In genomic region chr16:2776500-2777139, GRCh38 we compare ENCODE assay signal across 9 cellular contexts. TPM values are rescaled to one million over a fixed set of nuclear protein-coding genes. Genes with fewer than 3 reads are reported as not detected.
DNase-seq lines count a peak whose midpoint lies in the region; ATAC-seq and TF ChIP-seq lines count a peak whose summit lies in the region.
"Had no signal": no experiment of that assay in that cellular context is flagged by ENCODE, and none has a peak within 500 bp of the region (broad histone marks: within the 10 kb centered on the region; RNA-seq: fewer than 3 reads in every experiment).

No MANE protein-coding gene starts in this region.

- H3K4me1 Mint-ChIP-seq in mesothelial cell of epicardium (peaks cover 22% of the 10 kb centered on the region), type B pancreatic cell (ENCODE audit: unreplicated experiment) (peaks cover 19% of the 10 kb centered on the region)

- ATAC-seq in HG02610 (IDR thresholded peaks at IDR 0.05; ENCODE audit: unreplicated experiment) = peak; percentile 22

- TF ChIP-seq CTCF in coronary artery (IDR thresholded peaks at IDR 0.05) (no peak), mesothelial cell of epicardium (IDR thresholded peaks at IDR 0.05; ENCODE audit: unreplicated experiment) (no peak), type B pancreatic cell (conservative IDR thresholded peaks at IDR 0.05) (no peak)

- H3K4me3 Mint-ChIP-seq in mesothelial cell of epicardium = peak overlapping the region; percentile 81
- H3K4me3 Mint-ChIP-seq in type B pancreatic cell = peak overlapping the region; percentile 97

- H3K27ac Mint-ChIP-seq in mesothelial cell of epicardium (peak overlapping the region; percentile 94), type B pancreatic cell (peak overlapping the region; percentile 96)

- H3K4me3 ChIP-seq in coronary artery = peak overlapping the region; percentile 94

- H3K27me3 Mint-ChIP-seq in mesothelial cell of epicardium (ENCODE audit: low read depth) (no peaks in the 10 kb centered on the region), type B pancreatic cell (peaks cover 3% of the 10 kb centered on the region)

- no peaks in the 10 kb centered on the region for H3K9me3 Mint-ChIP-seq in mesothelial cell of epicardium
- H3K9me3 Mint-ChIP-seq in type B pancreatic cell = no peaks in the 10 kb centered on the region

- H3K27ac ChIP-seq in coronary artery = peak overlapping the region; percentile 98 to 99

- peaks cover 10% of the 10 kb centered on the region for H3K36me3 Mint-ChIP-seq in mesothelial cell of epicardium
- H3K36me3 Mint-ChIP-seq in type B pancreatic cell = peaks cover 10% of the 10 kb centered on the region

- DNase-seq in NCI-H2227 (lab: John Stamatoyannopoulos, UW; ENCODE audit: unreplicated experiment) = peak; percentile 66
- no peak for DNase-seq in NCI-H2227 treated with DMSO at 0.1 percent for 48 hours (lab: John Stamatoyannopoulos, UW)
- peak; percentile 46 for DNase-seq in RPMI8226
- DNase-seq in coronary artery (ENCODE audit: low spot score) = no peak
- DNase-seq in mesothelial cell of epicardium (ENCODE audit: low spot score in 2 of 2, unreplicated experiment in 2 of 2) = peak in 1 of 2 experiments; percentile 61
- DNase-seq in type B pancreatic cell (ENCODE audit: extremely low spot score, unreplicated experiment) = no peak
- DNase-seq in MV-4-11 (lab: John Stamatoyannopoulos, UW) = no peak

RNA-seq across cellular contexts. Expression of gene ELOB, which starts 0.5 kb away (rescaled TPM):
- total RNA-seq in mesothelial cell of epicardium (192 to 200 TPM (median 195 TPM) in 3 replicates), type B pancreatic cell (ENCODE audit: low replicate concordance) (237 and 243 TPM in 2 replicates)

RNA-seq across cellular contexts. Expression of gene PRSS33, which starts 10.7 kb away (rescaled TPM):
- not detected in 3 replicates for total RNA-seq in mesothelial cell of epicardium
- total RNA-seq in type B pancreatic cell (ENCODE audit: low replicate concordance) = 0.39 and 2.4 TPM in 2 replicates
- total RNA-seq: Daoy had no signal

RNA-seq across cellular contexts. Expression of gene PRSS41, which starts 21.6 kb away (rescaled TPM):
- total RNA-seq in mesothelial cell of epicardium = not detected in 3 replicates
- not detected in 2 replicates for total RNA-seq in type B pancreatic cell (ENCODE audit: low replicate concordance)
- total RNA-seq: Daoy had no signal

RNA-seq across cellular contexts. Expression of gene SRRM2, which starts 24.2 kb away (rescaled TPM):
- total RNA-seq in mesothelial cell of epicardium (832 to 854 TPM (median 837 TPM) in 3 replicates), type B pancreatic cell (ENCODE audit: low replicate concordance) (620 and 749 TPM in 2 replicates)

RNA-seq across cellular contexts. Expression of gene PRSS21, which starts 40.4 kb away (rescaled TPM):
- total RNA-seq in mesothelial cell of epicardium = not detected in 3 replicates
- total RNA-seq in type B pancreatic cell (ENCODE audit: low replicate concordance) = not detected in 2 replicates
- total RNA-seq: Daoy had no signal

Comparison
In these comparisons a context has a peak if more than half of its experiments do, and no peak if none do; other contexts are left out.
1. DNase-seq: peak in NCI-H2227 (single experiment) and RPMI8226 (single experiment); none in NCI-H2227 treated with DMSO at 0.1 percent for 48 hours (single experiment), coronary artery (single experiment), type B pancreatic cell (single experiment) and MV-4-11 (single experiment).